ENCODE assay signal across 8 cellular contexts in the genomic region with DNA sequence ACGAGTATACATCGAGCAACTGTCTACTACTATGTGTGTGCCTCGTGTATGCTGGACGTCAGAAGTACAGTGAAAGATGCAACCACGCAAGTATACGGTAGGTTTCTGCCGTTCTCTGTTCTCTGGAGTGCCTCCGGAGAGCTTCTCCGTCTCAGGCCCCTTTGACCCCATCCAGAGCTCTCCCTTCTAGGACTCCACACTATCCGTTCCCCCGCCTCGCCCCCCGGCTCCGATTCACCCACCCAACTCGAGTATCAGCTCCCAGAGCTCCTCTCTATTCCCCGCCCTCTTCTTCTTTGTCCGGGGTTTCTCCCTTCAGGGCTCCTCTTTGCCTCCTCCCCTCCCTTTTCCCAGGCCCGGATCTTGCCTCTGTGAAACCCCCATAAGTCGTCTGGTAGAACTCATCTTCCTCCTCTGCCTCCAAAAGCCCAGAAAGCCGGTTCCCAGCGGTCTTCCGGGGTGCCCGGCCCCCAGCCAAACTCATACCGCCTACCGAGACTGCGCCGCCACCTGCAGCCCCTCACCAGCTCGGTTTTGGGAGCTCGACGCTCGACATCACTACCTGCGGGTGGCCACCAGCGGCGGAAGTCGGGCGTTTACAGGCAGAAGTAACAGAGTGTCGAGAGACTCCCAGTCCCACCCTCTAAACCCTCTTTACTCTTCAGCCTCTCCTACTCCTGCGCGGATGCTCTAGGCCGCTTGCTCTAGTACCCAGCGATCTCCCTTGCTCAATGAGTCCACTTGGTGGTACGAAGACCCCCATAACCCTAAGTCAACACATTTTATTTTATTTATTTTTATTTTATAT. TPM values are rescaled to one million over a fixed set of nuclear protein-coding genes. Genes with fewer than 3 reads are reported as not detected.
DNase-seq lines count a peak whose midpoint lies in the region; ATAC-seq and TF ChIP-seq lines count a peak whose summit lies in the region.

Gene VPS72 (minus strand): TSS at position 560 of the 808 bp plus-strand sequence. CDS start 76 bp downstream, at position 484.

- ATAC-seq in GM18499 (IDR thresholded peaks at IDR 0.05; ENCODE audit: insufficient read depth, unreplicated experiment) (peak; percentile 67), HG02938 (IDR thresholded peaks at IDR 0.05; ENCODE audit: unreplicated experiment) (peak; percentile 91)

- peak; percentile 48 to 58 for TF ChIP-seq POLR2A in uterus (IDR thresholded peaks at IDR 0.05)

- H3K27ac ChIP-seq in angular gyrus (ENCODE audit: low read depth, low read length) = peak within 1 kb of the TSS; percentile 46
- H3K27ac ChIP-seq in right atrium auricular region = peak within 1 kb of the TSS; percentile 85 to 86
- peak within 1 kb of the TSS; percentile 82 to 88 for H3K27ac ChIP-seq in uterus

- H3K4me3 ChIP-seq in right atrium auricular region = peak within 1 kb of the TSS; percentile 69 to 83
- H3K4me3 ChIP-seq in uterus = peak within 1 kb of the TSS; percentile 80 to 89

- intact Hi-C loops in T-helper 2 cell treated with Interferon-gamma antibody and Interleukin-4, amounts not matched to agents 100 ng/mL and 5 ng/mL, for 36 hours (cut with micrococcal nuclease) = loop anchor here (1.0 to 2.0 kb wide), 4 partner anchors 8 to 91 kb away; partner anchors contain the start of genes LYSMD1, PIP5K1A and PSMD4
- intact Hi-C loops in uterus (cut with DNase I; ENCODE audit: low total_unique reads) = loop anchor here (5.0 to 10.0 kb wide), 2 partner anchors 65 to 152 kb away; partner anchors contain the start of gene PSMD4

- DNase-seq in NCI-H1930 (lab: John Stamatoyannopoulos, UW) = peak; percentile 84 to 87
- peak; percentile 88 for DNase-seq in right atrium auricular region (ENCODE audit: low spot score)
- peak; percentile 90 for DNase-seq in putamen (ENCODE audit: low spot score)
- peak; percentile 82 for DNase-seq in uterus

- H3K9me3 ChIP-seq in right atrium auricular region (no peaks in the 10 kb centered on the region), uterus (no peaks in the 10 kb centered on the region)

- peaks cover 12% of the 10 kb centered on the region for H3K36me3 ChIP-seq in right atrium auricular region
- H3K36me3 ChIP-seq in uterus = no peaks in the 10 kb centered on the region

- H3K27me3 ChIP-seq in right atrium auricular region (no peaks in the 10 kb centered on the region), uterus (no peaks in the 10 kb centered on the region)

- H3K4me1 ChIP-seq in right atrium auricular region (peaks cover 0 to 18% of the 10 kb centered on the region in 2 donors), uterus (peaks cover 6 to 12% of the 10 kb centered on the region in 2 donors)

- TF ChIP-seq CTCF in right atrium auricular region (IDR thresholded peaks at IDR 0.05) (no peak), uterus (IDR thresholded peaks at IDR 0.05) (peak in 3 of 4 experiments; percentile 39 to 63 (median 44))

RNA-seq across cellular contexts. Expression of gene VPS72, which starts in this region (rescaled TPM):
- total RNA-seq in T-helper 2 cell treated with Interferon-gamma antibody and Interleukin-4, amounts not matched to agents 100 ng/mL and 5 ng/mL, for 36 hours = 75.6 and 78.2 TPM in 2 replicates
- total RNA-seq in right atrium auricular region (10 to 100 TPM; 23.4 to 32.1 TPM), uterus (10 to 100 TPM; 22.3 to 53.5 (median 32.7) TPM)

Comparison
In these comparisons a context has a peak if more than half of its experiments do, and no peak if none do; other contexts are left out.
1. Peak in every context shown above with its lines: DNase-seq, ATAC-seq, H3K4me3 ChIP-seq and H3K27ac ChIP-seq.
2. CTCF ChIP-seq: peak in uterus (3 of 4); none in right atrium auricular region (0 of 2).